ENCODE assay signal across 8 cellular contexts in genomic region chrX:48897157-48897620, GRCh38. TPM values are rescaled to one million over a fixed set of nuclear protein-coding genes. Genes with fewer than 3 reads are reported as not detected.
DNase-seq lines count a peak whose midpoint lies in the region; ATAC-seq, FAIRE-seq and TF ChIP-seq lines count a peak whose summit lies in the region.

No MANE protein-coding gene starts in this region.

- H3K79me2 ChIP-seq in DND-41 (ENCODE audit: insufficient read depth, low read length) (peaks cover 50% of the 10 kb centered on the region), K562 (ENCODE audit: control insufficient read depth, insufficient read depth, low read length) (peaks cover 61% of the 10 kb centered on the region)

- H4K20me1 ChIP-seq in DND-41 (ENCODE audit: insufficient read depth, low read length): peaks cover 30% of the 10 kb centered on the region
- H4K20me1 ChIP-seq in K562 (replicated peaks; ENCODE audit: control insufficient read depth, insufficient read depth, low read length): peaks cover 7% of the 10 kb centered on the region; the same call in 1 of the 2 replicates

- peaks cover 16 to 34% (median 23%) of the 10 kb centered on the region in 3 donors for H3K4me1 Mint-ChIP-seq in T-cell

- no peak for TF ChIP-seq EP300 in K562 (IDR thresholded peaks at IDR 0.05; ENCODE audit: low read length)

- peaks cover 0 to 5% of the 10 kb centered on the region in 2 donors for H3K27me3 Mint-ChIP-seq in T-cell

- no peaks in the 10 kb centered on the region for H3K9me1 ChIP-seq in K562 (ENCODE audit: control insufficient read depth, insufficient read depth, low read length)

- peaks cover 29% of the 10 kb centered on the region for H3K4me1 ChIP-seq in DND-41 (ENCODE audit: insufficient read depth, low read length)
- H3K4me1 ChIP-seq in K562 (replicated peaks in 1 of 2; ENCODE audit: control insufficient read depth in 2 of 2, insufficient read depth in 2 of 2, low read length in 2 of 2): peaks cover 11 to 19% of the 10 kb centered on the region in 2 experiments; a peak in 4 of 5 replicates

- peak; percentile 72 for DNase-seq in DND-41
- DNase-seq in NCI-H146 (lab: John Stamatoyannopoulos, UW): peak; percentile 91
- peak in 27 of 34 experiments; percentile 30 to 64 (median 47) for DNase-seq in T-cell
- peak; percentile 64 to 91 (median 72) for DNase-seq in K562 (ENCODE audit: extremely low read depth in 1 of 4, low spot score in 3 of 4)
- peak; percentile 21 to 39 for DNase-seq in hippocampal formation (lab: John Stamatoyannopoulos, UW)
- peak; percentile 48 for DNase-seq in pulmonary artery endothelial cell (ENCODE audit: low read depth, low spot score)

- H3K36me3 ChIP-seq in DND-41 (ENCODE audit: insufficient read depth, low read length) (peaks cover 45% of the 10 kb centered on the region), K562 (ENCODE audit: control insufficient read depth, insufficient read depth, low read length) (peaks cover 63% of the 10 kb centered on the region)

- peak overlapping the region; percentile 90 for H2AFZ ChIP-seq in DND-41 (ENCODE audit: low read depth, low read length)
- H2AFZ ChIP-seq in K562 (ENCODE audit: low read depth, low read length): peak overlapping the region; percentile 89

- FAIRE-seq in K562 (lab: Jason Lieb, UNC): no peak

- no peak for TF ChIP-seq RAD21 in K562 (CRISPR knock-in tag; conservative IDR thresholded peaks at IDR 0.05 in 1 of 2, IDR thresholded peaks at IDR 0.05 in 1 of 2)

- H3K27ac Mint-ChIP-seq in T-cell: peak overlapping the region; percentile 94 to 95

- H3K4me3 Mint-ChIP-seq in T-cell: peak overlapping the region; percentile 75 to 89 (median 85)

- H3K9ac ChIP-seq in DND-41 (ENCODE audit: low read depth, low read length) (peak overlapping the region; percentile 94), K562 (ENCODE audit: insufficient read depth in 1 of 2, low read depth in 2 of 2, low read length in 2 of 2) (peak overlapping the region; percentile 90 to 95)

- TF ChIP-seq CTCF in DND-41 (IDR thresholded peaks at IDR 0.05; ENCODE audit: borderline replicate concordance, extremely low read depth, low read length, poor library complexity, severe bottlenecking): no peak
- TF ChIP-seq CTCF in K562 (IDR thresholded peaks at IDR 0.05 in 2 of 3, conservative IDR thresholded peaks at IDR 0.05 in 1 of 3; ENCODE audit: insufficient read depth in 2 of 3, low read depth in 1 of 3, low read length in 3 of 3): no peak

- peak overlapping the region; percentile 88 to 98 for H3K4me3 ChIP-seq in DND-41 (ENCODE audit: low read depth in 1 of 2, low read length in 2 of 2)
- H3K4me3 ChIP-seq in K562: peak overlapping the region; percentile 72

- intact Hi-C loops in K562 (cut with micrococcal nuclease): loop anchor here (5.0 kb wide), 5 partner anchors 35 to 250 kb away; partner anchors contain the start of genes GLOD5 and HDAC6

- H3K27ac ChIP-seq in DND-41 (ENCODE audit: low read length): peak overlapping the region; percentile 99
- H3K27ac ChIP-seq in K562 (ENCODE audit: extremely low read depth, low read depth, low read length): peak overlapping the region; percentile 97

- H3K27me3 ChIP-seq in DND-41 (ENCODE audit: insufficient read depth, low read length, poor library complexity): no peaks in the 10 kb centered on the region
- no peaks in the 10 kb centered on the region for H3K27me3 ChIP-seq in K562 (ENCODE audit: control insufficient read depth in 2 of 2, insufficient read depth in 2 of 2, low read length in 2 of 2)

- peak; percentile 34 for ATAC-seq in DND-41 (ENCODE audit: insufficient read depth, low read depth)
- ATAC-seq in HG02610 (IDR thresholded peaks at IDR 0.05; ENCODE audit: unreplicated experiment): peak; percentile 13
- peak; percentile 6 to 27 (median 8) for ATAC-seq in T-cell (replicated peaks in 1 of 4)
- ATAC-seq in K562: peak; percentile 74
- no peak for ATAC-seq in GM19455 (IDR thresholded peaks at IDR 0.05; ENCODE audit: unreplicated experiment)

- no peak for TF ChIP-seq POLR2A in K562 (conservative IDR thresholded peaks at IDR 0.05)

- BruUV-seq in K562 (replicated peaks; lab: Mats Ljungman, UMichigan): no TSS peak

- in situ Hi-C loops in K562 (cut with MboI): no loop called here

- CTCF ChIA-PET in T-cell (lab: Charles Lee) (interaction anchor here in 1 of 2 donors (1.0 to 1.2 kb wide), 4 partner anchors 40 to 249 kb away, joined by 3 to 6 read pairs (median 5); partner anchors contain the start of gene PCSK1N), K562 (lab: Yijun Ruan, JAX; ENCODE audit: low intra/inter-chr PET ratio) (no interaction called here)

- no peaks in the 10 kb centered on the region for H3K9me3 Mint-ChIP-seq in T-cell

- H3K4me2 ChIP-seq in DND-41 (ENCODE audit: insufficient read depth, low read length) (peak overlapping the region; percentile 97), K562 (ENCODE audit: insufficient read depth, low read length) (peak overlapping the region; percentile 85)

- peaks cover 6% of the 10 kb centered on the region for H3K36me3 Mint-ChIP-seq in T-cell

- POLR2A ChIA-PET in T-cell (lab: Charles Lee): interaction anchor here (1.2 to 2.1 kb wide), 8 partner anchors 14 to 201 kb away, joined by 3 to 16 read pairs (median 6); partner anchors contain the start of genes SLC35A2 (in 2 of the 2), HDAC6 (in 1 of the 2), OTUD5 (in 1 of the 2) and SUV39H1 (in 1 of the 2)
- POLR2A ChIA-PET in K562 (lab: Yijun Ruan, JAX): interaction anchor here (0.9 to 2.2 kb wide), 9 partner anchors 10 to 215 kb away, joined by 3 to 13 read pairs (median 4); partner anchors contain the start of gene SLC35A2

- WGBS in K562 (ENCODE audit: insufficient coverage, low coverage, missing lambda C conversion rate): under 1% methylated on average over 22 of the region's 38 CpGs

- H3K9me3 ChIP-seq in DND-41 (ENCODE audit: insufficient read depth, low read length, severe bottlenecking) (no peaks in the 10 kb centered on the region), K562 (replicated peaks; ENCODE audit: control insufficient read depth, insufficient read depth, low read depth, low read length) (no peaks in the 10 kb centered on the region)

RNA-seq across cellular contexts. Expression of gene TIMM17B, which starts 0.4 kb away (rescaled TPM):
- total RNA-seq in T-cell (10 to 100 TPM; 40.5 to 52.1 (median 49.3) TPM), K562 (2014; rRNA removed) (122 and 171 TPM in 2 replicates), K562 (2014; rRNA removed; fragmentation: Illumina TruSeq; extraction: Trizol) (45.7 and 66.0 TPM in 2 replicates), K562 (2015; rRNA removed; fragmentation: Illumina TruSeq; extraction: Trizol) (94.8 and 95.4 TPM in 2 replicates), K562 (2021) (156 and 158 TPM in 2 replicates), pulmonary artery endothelial cell (17.7 and 24.6 TPM in 2 replicates)
- total RNA-seq in K562 (2011; cell fraction: chromatin; rRNA removed; ENCODE audit: low replicate concordance): 26.5 and 78.9 TPM in 2 replicates
- 91.7 and 100 TPM in 2 replicates for total RNA-seq in K562 (2011; cell fraction: nucleolus; rRNA removed)
- total RNA-seq in K562 (2011; cell fraction: nucleoplasm; rRNA removed): 70.7 and 84.2 TPM in 2 replicates
- polyA plus RNA-seq in K562 (2011; rRNA removed) (115 and 134 TPM in 2 replicates), K562 (2014; fragmentation: Illumina TruSeq; extraction: Trizol) (140 and 176 TPM in 2 replicates), K562 (2014; fragmentation: Nextera tagmentation; extraction: Ambion mirVana) (10 to 100 TPM in 1 of 2 experiments, 1 to 10 TPM in 1; 9.9 to 69.0 TPM), K562 (2014; rRNA removed) (176 and 184 TPM in 2 replicates)
- 212 and 458 TPM in 2 replicates for polyA plus RNA-seq in K562 (2011; cell fraction: cytosol; rRNA removed)
- 115 and 134 TPM in 2 replicates for polyA plus RNA-seq in K562 (2011; cell fraction: nucleus; rRNA removed)
- 154 and 205 TPM in 2 replicates for polyA plus RNA-seq in K562 (2012)
- polyA minus RNA-seq in K562 (2011; rRNA and poly(A)+ RNA removed): 23.1 and 34.0 TPM in 2 replicates
- 48.4 and 49.6 TPM in 2 replicates for polyA minus RNA-seq in K562 (2011; cell fraction: cytosol; rRNA and poly(A)+ RNA removed)
- 19.5 and 26.3 TPM in 2 replicates for polyA minus RNA-seq in K562 (2011; cell fraction: nucleus; rRNA and poly(A)+ RNA removed)

RNA-seq across cellular contexts. Expression of gene PQBP1, which starts 0.5 kb away (rescaled TPM):
- 10 to 100 TPM; 62.5 to 79.5 (median 73.9) TPM for total RNA-seq in T-cell
- total RNA-seq in K562 (2011; cell fraction: chromatin; rRNA removed; ENCODE audit: low replicate concordance): 76.7 and 135 TPM in 2 replicates
- 111 and 112 TPM in 2 replicates for total RNA-seq in K562 (2011; cell fraction: nucleolus; rRNA removed)
- 85.1 and 93.2 TPM in 2 replicates for total RNA-seq in K562 (2011; cell fraction: nucleoplasm; rRNA removed)
- 255 and 262 TPM in 2 replicates for total RNA-seq in K562 (2014; rRNA removed)
- total RNA-seq in K562 (2014; rRNA removed; fragmentation: Illumina TruSeq; extraction: Trizol): 64.7 and 75.4 TPM in 2 replicates
- total RNA-seq in K562 (2015; rRNA removed; fragmentation: Illumina TruSeq; extraction: Trizol): 112 and 113 TPM in 2 replicates
- total RNA-seq in K562 (2021): 182 and 197 TPM in 2 replicates
- polyA plus RNA-seq in K562 (2011; rRNA removed): 72.8 and 81.5 TPM in 2 replicates
- polyA plus RNA-seq in K562 (2011; cell fraction: cytosol; rRNA removed): 93.1 and 155 TPM in 2 replicates
- polyA plus RNA-seq in K562 (2011; cell fraction: nucleus; rRNA removed): 195 and 239 TPM in 2 replicates
- polyA plus RNA-seq in K562 (2012): 178 and 226 TPM in 2 replicates
- 227 and 228 TPM in 2 replicates for polyA plus RNA-seq in K562 (2014; fragmentation: Illumina TruSeq; extraction: Trizol)
- polyA plus RNA-seq in K562 (2014; fragmentation: Nextera tagmentation; extraction: Ambion mirVana): 10 to 100 TPM; 41.3 to 77.0 TPM
- polyA plus RNA-seq in K562 (2014; rRNA removed): 172 and 186 TPM in 2 replicates
- polyA minus RNA-seq in K562 (2011; rRNA and poly(A)+ RNA removed): 50.6 and 77.1 TPM in 2 replicates
- 89.3 and 96.8 TPM in 2 replicates for polyA minus RNA-seq in K562 (2011; cell fraction: cytosol; rRNA and poly(A)+ RNA removed)
- 30.7 and 37.7 TPM in 2 replicates for polyA minus RNA-seq in K562 (2011; cell fraction: nucleus; rRNA and poly(A)+ RNA removed)
- total RNA-seq in pulmonary artery endothelial cell: 98.2 and 105 TPM in 2 replicates

RNA-seq across cellular contexts. Expression of gene SLC35A2, which starts 14.3 kb away (rescaled TPM):
- total RNA-seq in T-cell: 10 to 100 TPM; 14.2 to 35.1 (median 16.2) TPM
- 43.4 and 77.8 TPM in 2 replicates for total RNA-seq in K562 (2011; cell fraction: chromatin; rRNA removed; ENCODE audit: low replicate concordance)
- total RNA-seq in K562 (2011; cell fraction: nucleolus; rRNA removed): 85.0 and 85.7 TPM in 2 replicates
- 78.3 and 79.2 TPM in 2 replicates for total RNA-seq in K562 (2011; cell fraction: nucleoplasm; rRNA removed)
- total RNA-seq in K562 (2014; rRNA removed): 18.0 and 22.3 TPM in 2 replicates
- total RNA-seq in K562 (2014; rRNA removed; fragmentation: Illumina TruSeq; extraction: Trizol): 19.6 and 19.8 TPM in 2 replicates
- 19.2 and 20.0 TPM in 2 replicates for total RNA-seq in K562 (2015; rRNA removed; fragmentation: Illumina TruSeq; extraction: Trizol)
- total RNA-seq in K562 (2021): 32.3 and 38.9 TPM in 2 replicates
- polyA plus RNA-seq in K562 (2011; rRNA removed): 37.4 and 59.3 TPM in 2 replicates
- polyA plus RNA-seq in K562 (2011; cell fraction: cytosol; rRNA removed): 99.1 and 114 TPM in 2 replicates
- polyA plus RNA-seq in K562 (2011; cell fraction: nucleus; rRNA removed): 79.9 and 86.5 TPM in 2 replicates
- 27.7 and 32.6 TPM in 2 replicates for polyA plus RNA-seq in K562 (2012)
- polyA plus RNA-seq in K562 (2014; fragmentation: Illumina TruSeq; extraction: Trizol): 37.6 and 42.6 TPM in 2 replicates
- 1 to 10 TPM; 3.3 to 5.2 TPM for polyA plus RNA-seq in K562 (2014; fragmentation: Nextera tagmentation; extraction: Ambion mirVana)
- polyA plus RNA-seq in K562 (2014; rRNA removed): 32.3 and 36.5 TPM in 2 replicates
- polyA minus RNA-seq in K562 (2011; rRNA and poly(A)+ RNA removed): 32.1 and 45.8 TPM in 2 replicates
- polyA minus RNA-seq in K562 (2011; cell fraction: cytosol; rRNA and poly(A)+ RNA removed): 25.4 and 31.9 TPM in 2 replicates
- 12.7 and 17.7 TPM in 2 replicates for polyA minus RNA-seq in K562 (2011; cell fraction: nucleus; rRNA and poly(A)+ RNA removed)
- total RNA-seq in pulmonary artery endothelial cell: 11.6 and 13.5 TPM in 2 replicates

RNA-seq across cellular contexts. Expression of gene PIM2, which starts 21.6 kb away (rescaled TPM):
- total RNA-seq in T-cell: 100 to 1,000 TPM; 152 to 325 (median 160) TPM
- 237 and 416 TPM in 2 replicates for total RNA-seq in K562 (2011; cell fraction: chromatin; rRNA removed; ENCODE audit: low replicate concordance)
- total RNA-seq in K562 (2011; cell fraction: nucleolus; rRNA removed): 275 and 304 TPM in 2 replicates
- 289 and 300 TPM in 2 replicates for total RNA-seq in K562 (2011; cell fraction: nucleoplasm; rRNA removed)
- 110 and 140 TPM in 2 replicates for total RNA-seq in K562 (2014; rRNA removed)
- 101 and 103 TPM in 2 replicates for total RNA-seq in K562 (2014; rRNA removed; fragmentation: Illumina TruSeq; extraction: Trizol)
- 104 and 108 TPM in 2 replicates for total RNA-seq in K562 (2015; rRNA removed; fragmentation: Illumina TruSeq; extraction: Trizol)
- total RNA-seq in K562 (2021): 138 and 147 TPM in 2 replicates
- polyA plus RNA-seq in K562 (2011; rRNA removed): 161 and 197 TPM in 2 replicates
- polyA plus RNA-seq in K562 (2011; cell fraction: cytosol; rRNA removed): 177 and 205 TPM in 2 replicates
- polyA plus RNA-seq in K562 (2011; cell fraction: nucleus; rRNA removed): 230 and 303 TPM in 2 replicates
- polyA plus RNA-seq in K562 (2012): 122 and 192 TPM in 2 replicates
- 187 and 191 TPM in 2 replicates for polyA plus RNA-seq in K562 (2014; fragmentation: Illumina TruSeq; extraction: Trizol)
- 10 to 100 TPM; 67.6 to 91.4 TPM for polyA plus RNA-seq in K562 (2014; fragmentation: Nextera tagmentation; extraction: Ambion mirVana)
- 101 and 102 TPM in 2 replicates for polyA plus RNA-seq in K562 (2014; rRNA removed)
- polyA minus RNA-seq in K562 (2011; rRNA and poly(A)+ RNA removed): 101 and 109 TPM in 2 replicates
- 72.5 and 90.1 TPM in 2 replicates for polyA minus RNA-seq in K562 (2011; cell fraction: cytosol; rRNA and poly(A)+ RNA removed)
- polyA minus RNA-seq in K562 (2011; cell fraction: nucleus; rRNA and poly(A)+ RNA removed): 79.4 and 90.6 TPM in 2 replicates
- total RNA-seq in pulmonary artery endothelial cell: 5.5 and 6.3 TPM in 2 replicates

Comparison
In these comparisons a context has a peak if more than half of its experiments do, and no peak if none do; other contexts are left out.
1. DNase-seq: peak in every context shown above with its lines; median percentile 91 in NCI-H146; 72 in DND-41; 72 in K562; 48 in pulmonary artery endothelial cell; 47 in T-cell; 30 in hippocampal formation.